9 cellular contexts compared by ENCODE assay signal in genomic region chrX:108001218-108001814, GRCh38. TPM values are rescaled to one million over a fixed set of nuclear protein-coding genes. Genes with fewer than 3 reads are reported as not detected.
DNase-seq lines count a peak whose midpoint lies in the region; ATAC-seq, FAIRE-seq and TF ChIP-seq lines count a peak whose summit lies in the region.
"Had no signal": no experiment of that assay in that cellular context is flagged by ENCODE, and none has a peak within 500 bp of the region (broad histone marks: within the 10 kb centered on the region; RNA-seq: fewer than 3 reads in every experiment).

No MANE protein-coding gene starts in this region.

- peak overlapping the region; percentile 27; the same call in 2 of the 3 replicates for H3K4me2 ChIP-seq in A549
- H3K4me2 ChIP-seq in Loucy (ENCODE audit: low read depth, low read length, poor library complexity, severe bottlenecking) = peak overlapping the region; percentile 47
- H3K4me2 ChIP-seq in SK-N-SH = no peak overlapping the region

- no peak overlapping the region for H3K4me3 ChIP-seq in A549
- no peak overlapping the region for H3K4me3 ChIP-seq in Loucy (ENCODE audit: low read length, poor library complexity, severe bottlenecking)
- H3K4me3 ChIP-seq in SK-N-SH (ENCODE audit: low read depth in 2 of 2, low read length in 1 of 2) = no peak overlapping the region

- POLR2A ChIA-PET in A549 (lab: Yijun Ruan, JAX) = no interaction called here
- POLR2A ChIA-PET in SK-N-SH (lab: Yijun Ruan, JAX) = no interaction called here

- TF ChIP-seq POLR2A in A549 (IDR thresholded peaks at IDR 0.05; ENCODE audit: low read length) = no peak
- TF ChIP-seq POLR2A in H54 (IDR thresholded peaks at IDR 0.05; ENCODE audit: low read depth, low read length) = no peak

- H3K36me3 ChIP-seq in Loucy (ENCODE audit: insufficient read depth, low read length) (no peaks in the 10 kb centered on the region), SK-N-SH (replicated peaks in 1 of 2; ENCODE audit: control insufficient read depth in 1 of 2, insufficient read depth in 2 of 2, low read length in 1 of 2) (no peaks in the 10 kb centered on the region)

- ATAC-seq in A549 = peak; percentile 89 to 91

- H3K27me3 ChIP-seq in Loucy (ENCODE audit: insufficient read depth, low read length, poor library complexity, severe bottlenecking) (no peaks in the 10 kb centered on the region), SK-N-SH (ENCODE audit: insufficient read depth) (0 out of 2 replicates have a peak, but pooled peaks cover under 1% of the 10 kb centered on the region)

- H3K9me3 ChIP-seq in A549 = no peaks in the 10 kb centered on the region
- no peaks in the 10 kb centered on the region for H3K9me3 ChIP-seq in Loucy (ENCODE audit: insufficient read depth, low read depth, low read length)
- H3K9me3 ChIP-seq in SK-N-SH = no peaks in the 10 kb centered on the region

- no peaks in the 10 kb centered on the region for H4K20me1 ChIP-seq in Loucy (ENCODE audit: insufficient read depth, low read length, poor library complexity, severe bottlenecking)
- H4K20me1 ChIP-seq in SK-N-SH (ENCODE audit: insufficient read depth) = no peaks in the 10 kb centered on the region

- 11% methylated on average over 11 of the region's 11 CpGs for WGBS in A549 (ENCODE audit: missing lambda C conversion rate)
- 3% methylated on average over 10 of the region's 11 CpGs for WGBS in SK-N-SH (ENCODE audit: low lambda C conversion rate)

- H3K4me1 ChIP-seq in A549 (no peaks in the 10 kb centered on the region), Loucy (ENCODE audit: insufficient read depth, low read length, poor library complexity, severe bottlenecking) (no peaks in the 10 kb centered on the region), SK-N-SH (ENCODE audit: control insufficient read depth in 1 of 2, insufficient read depth in 2 of 2, low read depth in 1 of 2, low read length in 1 of 2) (no peaks in the 10 kb centered on the region)

- DNase-seq in A549 (ENCODE audit: low read depth in 1 of 2, low spot score in 1 of 2) = peak; percentile 28 to 70
- DNase-seq in EH (ENCODE audit: low read depth) = peak; percentile 52
- DNase-seq in H54 (ENCODE audit: insufficient read length, low spot score) = peak; percentile 11
- peak; percentile 19 for DNase-seq in SK-N-SH
- DNase-seq in fibroblast of the conjunctiva (ENCODE audit: low read depth) = peak; percentile 28
- DNase-seq in NK-92 treated with Interleukin-12 subunit alpha and Interleukin-12 subunit beta, amount 100 ng/mL, for 24 hours (lab: John Stamatoyannopoulos, UW) = no peak
- no peak for DNase-seq in KG1 (lab: John Stamatoyannopoulos, UW)

- H3K9ac ChIP-seq in Loucy (ENCODE audit: low read depth, low read length, poor library complexity, severe bottlenecking) (peak overlapping the region; percentile 63), SK-N-SH (no peak overlapping the region)

- TF ChIP-seq RAD21 in A549 (conservative IDR thresholded peaks at IDR 0.05 in 1 of 2, IDR thresholded peaks at IDR 0.05 in 1 of 2) (peak in 1 of 2 experiments; percentile 28; a peak in 3 of 5 replicates), SK-N-SH (IDR thresholded peaks at IDR 0.05; ENCODE audit: low read length) (peak; percentile 39)

- no peak for TF ChIP-seq EP300 in A549 (IDR thresholded peaks at IDR 0.05)
- TF ChIP-seq EP300 in SK-N-SH (IDR thresholded peaks at IDR 0.05; ENCODE audit: borderline replicate concordance in 1 of 2, low read depth in 1 of 2, low read length in 1 of 2) = no peak

- H3F3A ChIP-seq in Loucy (ENCODE audit: low read depth) (no peaks in the 10 kb centered on the region), SK-N-SH (replicated peaks; ENCODE audit: insufficient read depth) (no peaks in the 10 kb centered on the region)

- H3K79me2 ChIP-seq in Loucy (ENCODE audit: insufficient read depth, low read length) (no peaks in the 10 kb centered on the region), SK-N-SH (ENCODE audit: insufficient read depth) (no peaks in the 10 kb centered on the region)

- FAIRE-seq in A549 (lab: Jason Lieb, UNC) = peak; percentile 85
- FAIRE-seq in H54 (lab: Jason Lieb, UNC) = no peak

- CTCF ChIA-PET in A549 (lab: Yijun Ruan, JAX) = interaction anchor here (0.7 to 1.6 kb wide), 4 partner anchors 8 to 1848 kb away, joined by 3 to 5 read pairs (median 4); no protein-coding TSS in a partner anchor
- CTCF ChIA-PET in SK-N-SH (lab: Yijun Ruan, JAX) = interaction anchor here (0.9 to 1.3 kb wide), 4 partner anchors 9 to 59 kb away, joined by 3 to 5 read pairs (median 3); no protein-coding TSS in a partner anchor

- H3K27ac ChIP-seq in A549 = peak overlapping the region in 1 of 2 experiments; percentile 43; a peak in 2 of 6 replicates
- no peak overlapping the region for H3K27ac ChIP-seq in SK-N-SH (ENCODE audit: low read depth in 2 of 2, low read length in 1 of 2)

- H2AFZ ChIP-seq in Loucy (ENCODE audit: low read length) (peak overlapping the region; percentile 88), SK-N-SH (ENCODE audit: low read depth) (no peak overlapping the region)

- TF ChIP-seq CTCF in A549 (IDR thresholded peaks at IDR 0.05) = peak; percentile 46
- TF ChIP-seq CTCF in Loucy (conservative IDR thresholded peaks at IDR 0.05; ENCODE audit: low read length) = peak; percentile 65
- peak; percentile 65 for TF ChIP-seq CTCF in SK-N-SH (IDR thresholded peaks at IDR 0.05)

- H3K9me2 ChIP-seq in Loucy (replicated peaks; ENCODE audit: low read depth, low read length) = no peaks in the 10 kb centered on the region
- H3K9me2 ChIP-seq in SK-N-SH = no peaks in the 10 kb centered on the region

TF ChIP-seq in A549, 52 proteins besides CTCF, POLR2A, EP300 and RAD21:
- TF ChIP-seq HES2 (IDR thresholded peaks at IDR 0.05) (no peak), SMC3 (IDR thresholded peaks at IDR 0.05) (0 out of 3 replicates have a peak, but pooled peaks have one; percentile 17), ZSCAN20 (CRISPR knock-in tag; IDR thresholded peaks at IDR 0.05) (no peak), ESRRA (IDR thresholded peaks at IDR 0.05; ENCODE audit: borderline replicate concordance, low read length) (no peak), FOXS1 (CRISPR knock-in tag; IDR thresholded peaks at IDR 0.05) (no peak), MAZ (IDR thresholded peaks at IDR 0.05; ENCODE audit: borderline replicate concordance, low read depth, low read length) (no peak), ATOH8 (CRISPR knock-in tag; IDR thresholded peaks at IDR 0.05; ENCODE audit: low read depth) (no peak)

TF ChIP-seq in SK-N-SH, 30 proteins besides CTCF, POLR2A, EP300 and RAD21:
- peak; percentile 20; the same call in 1 of the 2 replicates for TF ChIP-seq SMC3 (IDR thresholded peaks at IDR 0.05; ENCODE audit: low read depth, low read length)
- no peak for TF ChIP-seq TEAD4 (IDR thresholded peaks at IDR 0.05; ENCODE audit: borderline replicate concordance, insufficient read depth)

RNA-seq across cellular contexts. Expression of gene TEX13B, which starts 19.1 kb away (rescaled TPM):
- not detected in 2 replicates for polyA plus RNA-seq in A549 (2011; rRNA removed)
- polyA plus RNA-seq in A549 (2012; cell fraction: cytosol; rRNA removed) = not detected in 2 replicates
- 0.07 TPM in 1 of 2 replicates, not detected in the other for polyA plus RNA-seq in A549 (2012; cell fraction: nucleus; rRNA removed)
- polyA plus RNA-seq in A549 (2017; fragmentation: RNase III; extraction: RNeasy Plus Mini Kit Qiagen cat#74134 plus additional on column Dnase treatment) = not detected in 3 replicates
- polyA minus RNA-seq in A549 (2011; rRNA and poly(A)+ RNA removed) = not detected in 2 replicates
- not detected in 2 replicates for polyA plus RNA-seq in SK-N-SH (2012; rRNA removed)
- polyA plus RNA-seq in SK-N-SH (2012; cell fraction: cytosol; rRNA removed) = not detected in 2 replicates
- not detected in 2 replicates for polyA plus RNA-seq in SK-N-SH (2012; cell fraction: nucleus; rRNA removed)
- polyA plus RNA-seq: immature natural killer cell had no signal

RNA-seq across cellular contexts. Expression of gene VSIG1, which starts 43.5 kb away (rescaled TPM):
- 1.2 and 1.3 TPM in 2 replicates for polyA plus RNA-seq in A549 (2011; rRNA removed)
- polyA plus RNA-seq in A549 (2012; cell fraction: cytosol; rRNA removed) = 0.07 and 0.12 TPM in 2 replicates
- polyA plus RNA-seq in A549 (2012; cell fraction: nucleus; rRNA removed) = 0.08 and 0.22 TPM in 2 replicates
- 0.09 to 0.17 TPM (median 0.11 TPM) in 3 replicates for polyA plus RNA-seq in A549 (2017; fragmentation: RNase III; extraction: RNeasy Plus Mini Kit Qiagen cat#74134 plus additional on column Dnase treatment)
- 1.2 and 2.8 TPM in 2 replicates for polyA minus RNA-seq in A549 (2011; rRNA and poly(A)+ RNA removed)
- not detected in 2 replicates for polyA plus RNA-seq in SK-N-SH (2012; rRNA removed)
- polyA plus RNA-seq in SK-N-SH (2012; cell fraction: cytosol; rRNA removed) = not detected in 2 replicates
- not detected in 2 replicates for polyA plus RNA-seq in SK-N-SH (2012; cell fraction: nucleus; rRNA removed)

Comparison
In these comparisons a context has a peak if more than half of its experiments do, and no peak if none do; other contexts are left out.
1. DNase-seq: peak in A549 (2 of 2), EH (single experiment), H54 (single experiment), SK-N-SH (single experiment) and fibroblast of the conjunctiva (single experiment); none in NK-92 treated with Interleukin-12 subunit alpha and Interleukin-12 subunit beta, amount 100 ng/mL, for 24 hours (single experiment) and KG1 (single experiment).
2. Of the 12 proteins assayed by ChIP-seq in both A549 and SK-N-SH: peak only in A549: none; only in SK-N-SH: none; in both: CTCF and SMC3; in neither: 9; mixed calls (peak in some experiments, not most) for 1.
3. Peak in every context shown above with its lines, with median percentiles within 50 percentile points of each other: CTCF ChIP-seq.